Comparison of ENCODE assay signal across 31 cellular contexts in genomic region chr1:172453607-172454006, GRCh38. TPM values are rescaled to one million over a fixed set of nuclear protein-coding genes. Genes with fewer than 3 reads are reported as not detected.
"Had no signal": no experiment of that assay in that cellular context is flagged by ENCODE, and none has a peak within 500 bp of the region (broad histone marks: within the 10 kb centered on the region; RNA-seq: fewer than 3 reads in every experiment).

No MANE protein-coding gene starts in this region.

- H3K36me3 ChIP-seq: colonic mucosa, esophagus squamous epithelium, heart right ventricle, pancreas, prostate gland, sigmoid colon, suprapubic skin, tibial artery had no signal

- H3K27ac ChIP-seq: colonic mucosa, epithelial cell of prostate, esophagus squamous epithelium, prostate gland, sigmoid colon, suprapubic skin, tibial artery had no signal

- H3K36me3 Mint-ChIP-seq: activated CD4-positive, alpha-beta memory T cell treated with anti-CD3 and anti-CD28 coated beads for 36 hours; activated naive CD8-positive, alpha-beta T cell; natural killer cell treated with Interleukin-12 subunit alpha and Interleukin-12 subunit beta and Interleukin-15 and Interleukin-18, amount 100 ng/mL, for 72 hours; stimulated activated memory B cell treated with anti-CD40 and anti-IgM and Interleukin-4, amounts not matched to agents 10 μg/mL and 1 μg/mL and 100 μg/mL, for 72 hours had no signal

- DNase-seq: activated CD4-positive, alpha-beta memory T cell treated with anti-CD3 and anti-CD28 coated beads for 36 hours; activated CD4-positive, alpha-beta T cell treated with anti-CD3 and anti-CD28 coated beads, Interleukin-2, amount 10 ng/mL, durations not matched to agents 24 days and 14 days; activated CD4-positive, CD25-positive, alpha-beta regulatory T cell treated with anti-CD3 and anti-CD28 coated beads, Interleukin-2, amount 50 U/mL, for 72 hours; activated naive CD4-positive, alpha-beta T cell; activated T-cell treated with anti-CD3 and anti-CD28 coated beads, Interleukin-2, amount 50 U/mL, for 48 hours; anterior cingulate cortex; cerebellar nuclear complex; colonic mucosa; effector CD8-positive, alpha-beta T cell; esophagus squamous epithelium; heart right ventricle; islet precursor cell; left cardiac atrium; midbrain; pancreas; retina; sigmoid colon; small intestine; stimulated activated CD4-positive, alpha-beta T cell treated with anti-CD3 and anti-CD28 coated beads, Interleukin-4, amount 100 ng/mL, for 4 hours; stimulated activated CD8-positive, alpha-beta memory T cell treated with anti-CD3 and anti-CD28 coated beads, Interleukin-4, amount 100 ng/mL, for 48 hours; T-helper 2 cell; tibial artery had no signal

- H3K4me3 ChIP-seq: colonic mucosa, esophagus squamous epithelium, pancreas, prostate gland, sigmoid colon, suprapubic skin, tibial artery had no signal

- H3K27me3 ChIP-seq: colonic mucosa, esophagus squamous epithelium, heart right ventricle, pancreas, sigmoid colon had no signal

- ATAC-seq: heart right ventricle; left cardiac atrium; natural killer cell treated with Interleukin-12 subunit alpha and Interleukin-12 subunit beta and Interleukin-15 and Interleukin-18, amount 100 ng/mL, for 72 hours; pancreas; stimulated activated memory B cell treated with anti-CD40 and anti-IgM and Interleukin-4, amounts not matched to agents 10 μg/mL and 1 μg/mL and 100 μg/mL, for 72 hours had no signal

- H3K4me1 ChIP-seq: prostate gland had no signal

- H3K9me3 ChIP-seq: colonic mucosa, esophagus squamous epithelium, heart right ventricle, pancreas, prostate gland, sigmoid colon, suprapubic skin, tibial artery had no signal

- H3K27ac Mint-ChIP-seq: activated CD4-positive, alpha-beta memory T cell treated with anti-CD3 and anti-CD28 coated beads for 36 hours; activated CD4-positive, alpha-beta T cell treated with anti-CD3 and anti-CD28 coated beads, Interleukin-2, amount 10 ng/mL, durations not matched to agents 24 days and 14 days; activated naive CD8-positive, alpha-beta T cell; natural killer cell treated with Interleukin-12 subunit alpha and Interleukin-12 subunit beta and Interleukin-15 and Interleukin-18, amount 100 ng/mL, for 72 hours; stimulated activated memory B cell treated with anti-CD40 and anti-IgM and Interleukin-4, amounts not matched to agents 10 μg/mL and 1 μg/mL and 100 μg/mL, for 72 hours had no signal

- H3K4me3 Mint-ChIP-seq: activated CD4-positive, alpha-beta memory T cell treated with anti-CD3 and anti-CD28 coated beads for 36 hours; activated CD4-positive, alpha-beta T cell treated with anti-CD3 and anti-CD28 coated beads, Interleukin-2, amount 10 ng/mL, durations not matched to agents 24 days and 14 days; activated naive CD8-positive, alpha-beta T cell; natural killer cell treated with Interleukin-12 subunit alpha and Interleukin-12 subunit beta and Interleukin-15 and Interleukin-18, amount 100 ng/mL, for 72 hours; stimulated activated memory B cell treated with anti-CD40 and anti-IgM and Interleukin-4, amounts not matched to agents 10 μg/mL and 1 μg/mL and 100 μg/mL, for 72 hours had no signal

- H3K9me3 Mint-ChIP-seq: activated CD4-positive, alpha-beta memory T cell treated with anti-CD3 and anti-CD28 coated beads for 36 hours; natural killer cell treated with Interleukin-12 subunit alpha and Interleukin-12 subunit beta and Interleukin-15 and Interleukin-18, amount 100 ng/mL, for 72 hours; stimulated activated memory B cell treated with anti-CD40 and anti-IgM and Interleukin-4, amounts not matched to agents 10 μg/mL and 1 μg/mL and 100 μg/mL, for 72 hours had no signal

RNA-seq across cellular contexts. Expression of gene C1orf105, which starts 33.1 kb away (rescaled TPM):
- total RNA-seq: activated CD4-positive, alpha-beta memory T cell treated with anti-CD3 and anti-CD28 coated beads for 36 hours; activated CD4-positive, alpha-beta T cell treated with anti-CD3 and anti-CD28 coated beads, Interleukin-2, amount 10 ng/mL, durations not matched to agents 24 days and 14 days; bronchial epithelial cell; colonic mucosa; dermis microvascular lymphatic vessel endothelial cell; esophagus squamous epithelium; glomerular endothelial cell; natural killer cell treated with Interleukin-12 subunit alpha and Interleukin-12 subunit beta and Interleukin-15 and Interleukin-18, amount 100 ng/mL, for 72 hours; pancreas; sigmoid colon had no signal
